In the genomic region with DNA sequence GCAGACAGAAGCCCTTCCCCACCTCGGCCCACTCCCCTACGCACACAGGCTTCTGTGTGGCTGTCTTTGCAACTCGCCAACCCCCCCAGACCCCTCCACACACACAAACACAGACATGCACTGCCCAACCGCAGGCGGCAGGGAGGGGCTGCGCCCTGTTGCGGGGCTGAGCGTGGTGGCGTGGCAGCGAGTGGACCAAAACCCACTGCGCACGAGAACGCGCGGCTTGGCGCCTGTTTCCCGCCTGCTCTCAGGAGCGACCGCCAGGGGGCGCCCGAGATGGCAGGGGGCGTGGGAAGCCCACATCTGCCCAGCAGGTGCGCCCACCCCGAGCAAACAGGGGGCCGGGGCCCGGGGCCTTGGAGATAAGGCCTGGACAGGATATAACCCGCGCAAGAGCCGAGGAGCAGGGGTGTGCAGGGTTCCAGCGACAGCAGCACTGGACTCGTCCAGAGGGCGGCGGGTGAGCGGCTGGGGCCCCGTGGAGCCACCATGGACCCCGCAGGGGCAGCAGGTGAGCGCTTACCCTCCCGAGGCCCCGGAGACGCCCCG, we compare ENCODE assay signal across 8 cellular contexts.
A peak's percentile ranks its signal among the peaks of the same experiment; 100 is the strongest.
DNase-seq lines count a peak whose midpoint lies in the region; ATAC-seq and TF ChIP-seq lines count a peak whose summit lies in the region.

TSS of gene RBPJL (plus strand) at position 410 of the 552 bp plus-strand sequence. CDS start at position 493, 83 bp downstream.

- ATAC-seq in GM19351 (IDR thresholded peaks at IDR 0.05; ENCODE audit: unreplicated experiment) (no peak), GM21381 (IDR thresholded peaks at IDR 0.05; ENCODE audit: unreplicated experiment) (no peak), HG02884 (IDR thresholded peaks at IDR 0.05; ENCODE audit: unreplicated experiment) (no peak)

- peak; percentile 89 for TF ChIP-seq CTCF in foreskin fibroblast (IDR thresholded peaks at IDR 0.05; ENCODE audit: low read depth, low read length)

- H3K4me3 ChIP-seq in foreskin fibroblast (ENCODE audit: low read depth in 1 of 2, low read length in 2 of 2) = no peak within 1 kb of the TSS

- DNase-seq in activated T-cell treated with anti-CD3 and anti-CD28 coated beads for 1 hour (ENCODE audit: low read depth) (peak; percentile 40), activated T-cell treated with anti-CD3 and anti-CD28 coated beads for 4 hours (no peak), foreskin fibroblast (peak in 1 of 2 donors; percentile 34)
- DNase-seq in activated CD8-positive, alpha-beta memory T cell treated with anti-CD3 and anti-CD28 coated beads for 24 hours = peak; percentile 81
- peak in 3 of 4 experiments; percentile 23 to 30 (median 26) for DNase-seq in stimulated activated CD4-positive, alpha-beta T cell treated with anti-CD3 and anti-CD28 coated beads, Interleukin-1b, Interleukin-23, amount 100 ng/mL, for 24 hours (ENCODE audit: low read depth in 4 of 4, low spot score in 1 of 4)
